In genomic region chr9:137423001-137423809, GRCh38 we compare ENCODE assay signal across 8 cellular contexts. TPM values are rescaled to one million over a fixed set of nuclear protein-coding genes. Genes with fewer than 3 reads are reported as not detected.
DNase-seq lines count a peak whose midpoint lies in the region; ATAC-seq and TF ChIP-seq lines count a peak whose summit lies in the region.

A gene with protein sequence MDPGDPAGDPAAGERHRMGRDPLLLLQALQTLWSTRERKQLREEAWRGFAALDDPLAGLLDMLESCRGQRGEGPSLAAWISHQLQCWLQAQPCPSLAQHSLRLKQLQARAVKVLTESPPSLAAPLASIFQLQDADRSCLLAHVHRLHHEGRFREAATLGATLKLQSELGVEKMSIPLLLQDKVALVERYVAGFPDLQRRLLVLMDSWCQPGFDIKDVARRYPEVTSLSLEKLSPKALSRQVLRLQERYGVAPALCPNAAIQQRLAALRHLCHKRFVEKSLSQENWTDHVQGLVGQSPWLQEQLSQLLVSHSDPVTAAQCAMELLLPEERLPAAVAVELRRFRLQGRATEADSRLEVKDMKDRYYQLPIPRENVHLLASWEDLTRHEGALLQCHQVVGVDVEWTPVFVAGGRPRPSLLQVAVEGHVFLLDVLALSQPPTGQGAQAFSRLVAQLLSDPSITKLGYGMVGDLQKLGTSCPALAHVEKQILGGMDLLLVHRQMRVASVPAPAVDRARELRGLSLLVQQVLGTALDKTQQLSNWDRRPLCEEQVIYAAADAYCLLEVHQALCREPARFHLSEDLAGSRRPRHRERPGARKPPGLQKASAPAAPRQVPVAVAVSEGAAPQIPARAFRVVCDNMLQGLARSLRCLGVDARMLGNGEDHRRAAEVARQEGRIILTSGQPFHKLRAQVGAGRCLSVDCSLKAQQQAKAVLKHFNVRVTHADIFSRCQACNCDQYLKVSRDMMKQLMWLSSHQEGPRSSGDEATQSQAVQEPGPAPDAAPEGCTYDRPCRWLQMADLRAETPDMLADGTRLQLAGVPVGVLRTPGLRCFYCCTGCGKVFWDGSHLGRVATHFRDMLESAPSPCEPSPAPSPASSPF (minus strand): TSS chr9:137423162. CDS start chr9:137395357, 27,805 bp downstream.
A gene with protein sequence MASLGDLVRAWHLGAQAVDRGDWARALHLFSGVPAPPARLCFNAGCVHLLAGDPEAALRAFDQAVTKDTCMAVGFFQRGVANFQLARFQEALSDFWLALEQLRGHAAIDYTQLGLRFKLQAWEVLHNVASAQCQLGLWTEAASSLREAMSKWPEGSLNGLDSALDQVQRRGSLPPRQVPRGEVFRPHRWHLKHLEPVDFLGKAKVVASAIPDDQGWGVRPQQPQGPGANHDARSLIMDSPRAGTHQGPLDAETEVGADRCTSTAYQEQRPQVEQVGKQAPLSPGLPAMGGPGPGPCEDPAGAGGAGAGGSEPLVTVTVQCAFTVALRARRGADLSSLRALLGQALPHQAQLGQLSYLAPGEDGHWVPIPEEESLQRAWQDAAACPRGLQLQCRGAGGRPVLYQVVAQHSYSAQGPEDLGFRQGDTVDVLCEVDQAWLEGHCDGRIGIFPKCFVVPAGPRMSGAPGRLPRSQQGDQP (plus strand): TSS chr9:137423393. CDS start chr9:137423530, 137 bp downstream.

- peak within 1 kb of the TSS; percentile 52 for H3K27ac Mint-ChIP-seq in activated T-helper 1 cell treated with anti-CD3 and anti-CD28 coated beads, Interleukin-12 subunit alpha, Interleukin-12 subunit beta, Interleukin-2, Interleukin-4 antibody, amounts not matched to agents 30 ng/mL and 10 ng/mL and 1 ng/mL, durations not matched to agents 14 hours and 24 hours and 36 hours
- H3K27ac Mint-ChIP-seq in natural killer cell: peak within 1 kb of the TSS; percentile 60 to 67
- H3K27ac Mint-ChIP-seq in stimulated activated naive B cell treated with anti-CD40 and anti-IgM and Interleukin-4, amounts not matched to agents 10 μg/mL and 1 μg/mL and 100 μg/mL, for 72 hours: peak within 1 kb of the TSS; percentile 77

- H3K4me1 ChIP-seq in Peyer's patch: peaks cover 0 to 26% (median 11%) of the 10 kb centered on the region in 4 donors

- intact Hi-C loops in activated T-helper 1 cell treated with anti-CD3 and anti-CD28 coated beads, Interleukin-12 subunit alpha, Interleukin-12 subunit beta, Interleukin-2, Interleukin-4 antibody, amounts not matched to agents 30 ng/mL and 10 ng/mL and 1 ng/mL, durations not matched to agents 14 hours and 24 hours and 36 hours (cut with micrococcal nuclease): loop anchor here (1.0 to 10.0 kb wide), 7 partner anchors 18 to 181 kb away; partner anchors contain the start of genes ENTPD8, MRPL41, NRARP and NSMF
- intact Hi-C loops in natural killer cell (cut with micrococcal nuclease): loop anchor here (1.0 to 5.0 kb wide), 2 partner anchors 22 to 39 kb away; no protein-coding TSS in a partner anchor

- peaks cover 7% of the 10 kb centered on the region for H3K4me1 Mint-ChIP-seq in activated T-helper 1 cell treated with anti-CD3 and anti-CD28 coated beads, Interleukin-12 subunit alpha, Interleukin-12 subunit beta, Interleukin-2, Interleukin-4 antibody, amounts not matched to agents 30 ng/mL and 10 ng/mL and 1 ng/mL, durations not matched to agents 14 hours and 24 hours and 36 hours (ENCODE audit: low read depth)
- peaks cover 0 to 5% of the 10 kb centered on the region in 2 donors for H3K4me1 Mint-ChIP-seq in natural killer cell
- H3K4me1 Mint-ChIP-seq in stimulated activated naive B cell treated with anti-CD40 and anti-IgM and Interleukin-4, amounts not matched to agents 10 μg/mL and 1 μg/mL and 100 μg/mL, for 72 hours: peaks cover 5 to 10% of the 10 kb centered on the region in 2 donors

- peak; percentile 51 to 55 for TF ChIP-seq POLR2A in Peyer's patch (IDR thresholded peaks at IDR 0.05)

- DNase-seq in DMS79 (lab: John Stamatoyannopoulos, UW) (peak; percentile 84), KBM-7 (peak; percentile 84), Peyer's patch (peak; percentile 92 to 98 (median 97)), fibroblast of mammary gland (ENCODE audit: low read depth) (peak; percentile 86), natural killer cell (peak; percentile 95)
- peak; percentile 92 for DNase-seq in activated T-helper 1 cell treated with anti-CD3 and anti-CD28 coated beads, Interleukin-12 subunit alpha, Interleukin-12 subunit beta, Interleukin-2, Interleukin-4 antibody, amounts not matched to agents 30 ng/mL and 10 ng/mL and 1 ng/mL, durations not matched to agents 14 hours and 24 hours and 36 hours (ENCODE audit: low spot score)
- peak; percentile 91 for DNase-seq in stimulated activated naive B cell treated with anti-CD40 and anti-IgM and Interleukin-4, amounts not matched to agents 10 μg/mL and 1 μg/mL and 100 μg/mL, for 72 hours

- H3K4me3 ChIP-seq in Peyer's patch (peak within 1 kb of the TSS; percentile 83 to 99 (median 92)), fibroblast of mammary gland (ENCODE audit: control insufficient read depth, low read depth, low read length) (peak within 1 kb of the TSS; percentile 78)

- H3K27me3 ChIP-seq in Peyer's patch: no peaks in the 10 kb centered on the region

- peaks cover 5% of the 10 kb centered on the region for H3K36me3 Mint-ChIP-seq in activated T-helper 1 cell treated with anti-CD3 and anti-CD28 coated beads, Interleukin-12 subunit alpha, Interleukin-12 subunit beta, Interleukin-2, Interleukin-4 antibody, amounts not matched to agents 30 ng/mL and 10 ng/mL and 1 ng/mL, durations not matched to agents 14 hours and 24 hours and 36 hours (ENCODE audit: low read depth)
- no peaks in the 10 kb centered on the region for H3K36me3 Mint-ChIP-seq in natural killer cell
- no peaks in the 10 kb centered on the region for H3K36me3 Mint-ChIP-seq in stimulated activated naive B cell treated with anti-CD40 and anti-IgM and Interleukin-4, amounts not matched to agents 10 μg/mL and 1 μg/mL and 100 μg/mL, for 72 hours

- H3K9me3 ChIP-seq in Peyer's patch: no peaks in the 10 kb centered on the region

- peaks cover 9% of the 10 kb centered on the region for H3K27me3 Mint-ChIP-seq in activated T-helper 1 cell treated with anti-CD3 and anti-CD28 coated beads, Interleukin-12 subunit alpha, Interleukin-12 subunit beta, Interleukin-2, Interleukin-4 antibody, amounts not matched to agents 30 ng/mL and 10 ng/mL and 1 ng/mL, durations not matched to agents 14 hours and 24 hours and 36 hours (ENCODE audit: insufficient read depth)
- no peaks in the 10 kb centered on the region for H3K27me3 Mint-ChIP-seq in natural killer cell (ENCODE audit: low read depth in 2 of 2)
- no peaks in the 10 kb centered on the region for H3K27me3 Mint-ChIP-seq in stimulated activated naive B cell treated with anti-CD40 and anti-IgM and Interleukin-4, amounts not matched to agents 10 μg/mL and 1 μg/mL and 100 μg/mL, for 72 hours

- peak within 1 kb of the TSS; percentile 79 to 97 (median 92) for H3K27ac ChIP-seq in Peyer's patch

- H3K9me3 Mint-ChIP-seq in activated T-helper 1 cell treated with anti-CD3 and anti-CD28 coated beads, Interleukin-12 subunit alpha, Interleukin-12 subunit beta, Interleukin-2, Interleukin-4 antibody, amounts not matched to agents 30 ng/mL and 10 ng/mL and 1 ng/mL, durations not matched to agents 14 hours and 24 hours and 36 hours: no peaks in the 10 kb centered on the region
- H3K9me3 Mint-ChIP-seq in natural killer cell: no peaks in the 10 kb centered on the region
- H3K9me3 Mint-ChIP-seq in stimulated activated naive B cell treated with anti-CD40 and anti-IgM and Interleukin-4, amounts not matched to agents 10 μg/mL and 1 μg/mL and 100 μg/mL, for 72 hours: no peaks in the 10 kb centered on the region

- TF ChIP-seq CTCF in Peyer's patch (IDR thresholded peaks at IDR 0.05): peak; percentile 74 to 93 (median 90)
- no peak for TF ChIP-seq CTCF in fibroblast of mammary gland (conservative IDR thresholded peaks at IDR 0.05; ENCODE audit: control insufficient read depth, insufficient read depth, low read depth, low read length)
- TF ChIP-seq CTCF in natural killer cell (IDR thresholded peaks at IDR 0.05): peak; percentile 66

- in situ Hi-C loops in KBM-7 (cut with MboI; ENCODE audit: low pct_unique_long_range_greater_than_20kb, low sequenced_read_pairs): no loop called here

- H3K4me3 Mint-ChIP-seq in activated T-helper 1 cell treated with anti-CD3 and anti-CD28 coated beads, Interleukin-12 subunit alpha, Interleukin-12 subunit beta, Interleukin-2, Interleukin-4 antibody, amounts not matched to agents 30 ng/mL and 10 ng/mL and 1 ng/mL, durations not matched to agents 14 hours and 24 hours and 36 hours: peak within 1 kb of the TSS; percentile 90
- H3K4me3 Mint-ChIP-seq in natural killer cell: peak within 1 kb of the TSS; percentile 83
- peak within 1 kb of the TSS; percentile 84 to 88 for H3K4me3 Mint-ChIP-seq in stimulated activated naive B cell treated with anti-CD40 and anti-IgM and Interleukin-4, amounts not matched to agents 10 μg/mL and 1 μg/mL and 100 μg/mL, for 72 hours

- no peaks in the 10 kb centered on the region for H3K36me3 ChIP-seq in Peyer's patch

- ATAC-seq in GM21717 (IDR thresholded peaks at IDR 0.05; ENCODE audit: unreplicated experiment) (peak; percentile 74), natural killer cell (peak; percentile 96 to 99 (median 97))
- ATAC-seq in stimulated activated naive B cell treated with anti-CD40 and anti-IgM and Interleukin-4, amounts not matched to agents 10 μg/mL and 1 μg/mL and 100 μg/mL, for 72 hours (replicated peaks): peak; percentile 87 to 95

RNA-seq across cellular contexts. Expression of the first gene that starts in this region (rescaled TPM):
- total RNA-seq in Peyer's patch (10 to 100 TPM; 38.7 to 82.4 (median 61.6) TPM), natural killer cell (10 to 100 TPM; 28.0 to 35.3 (median 29.6) TPM)
- total RNA-seq in activated T-helper 1 cell treated with anti-CD3 and anti-CD28 coated beads, Interleukin-12 subunit alpha, Interleukin-12 subunit beta, Interleukin-2, Interleukin-4 antibody, amounts not matched to agents 30 ng/mL and 10 ng/mL and 1 ng/mL, durations not matched to agents 14 hours and 24 hours and 36 hours: 4.8 and 4.9 TPM in 2 replicates

RNA-seq across cellular contexts. Expression of the second gene that starts in this region (rescaled TPM):
- total RNA-seq in Peyer's patch: 10 to 100 TPM; 28.2 to 37.3 (median 33.2) TPM
- total RNA-seq in activated T-helper 1 cell treated with anti-CD3 and anti-CD28 coated beads, Interleukin-12 subunit alpha, Interleukin-12 subunit beta, Interleukin-2, Interleukin-4 antibody, amounts not matched to agents 30 ng/mL and 10 ng/mL and 1 ng/mL, durations not matched to agents 14 hours and 24 hours and 36 hours: 0.49 and 0.54 TPM in 2 replicates
- 1 to 10 TPM; 4.7 to 10.0 (median 7.7) TPM for total RNA-seq in natural killer cell

Comparison
In these comparisons a context has a peak if more than half of its experiments do, and no peak if none do; other contexts are left out.
1. Peak in every context shown above with its lines: DNase-seq, ATAC-seq, H3K4me3 ChIP-seq and H3K27ac ChIP-seq.